In the genomic region with DNA sequence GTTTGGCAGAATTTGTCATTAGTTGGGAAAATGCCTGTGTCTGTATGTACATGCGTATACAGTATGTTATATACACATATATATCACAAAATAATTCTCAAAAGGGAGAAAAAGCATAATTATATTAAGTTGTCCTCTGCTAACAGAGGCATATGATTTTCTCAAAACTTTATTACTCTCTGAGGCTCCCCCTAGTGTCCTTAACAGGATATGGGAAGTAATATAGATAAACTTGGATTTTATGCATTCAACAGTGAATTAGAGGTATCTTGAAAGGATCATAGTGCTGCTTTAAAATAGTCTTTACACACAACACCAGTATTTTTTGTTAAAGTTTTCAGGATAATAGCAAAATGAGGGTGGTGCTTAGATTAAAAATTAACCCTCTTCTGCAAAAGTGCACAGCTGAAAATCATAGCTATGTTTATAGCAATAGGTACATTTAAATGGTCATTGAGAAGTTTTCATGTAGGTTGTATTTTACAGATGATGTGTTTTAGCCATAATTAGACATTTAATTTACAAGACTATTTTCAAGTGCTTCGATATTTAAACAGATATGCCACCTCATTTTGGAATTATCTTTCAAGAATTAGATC, we compare ENCODE assay signal across 7 cellular contexts.
DNase-seq lines count a peak whose midpoint lies in the region; ATAC-seq and TF ChIP-seq lines count a peak whose summit lies in the region.

No MANE protein-coding gene starts in this region.

- H3K9ac ChIP-seq in mammary epithelial cell (ENCODE audit: insufficient read depth, low read length) (no peak overlapping the region), neural progenitor cell (no peak overlapping the region)

- no peak overlapping the region for H3K27ac ChIP-seq in mammary epithelial cell (ENCODE audit: insufficient read depth, low read depth, low read length)
- no peak overlapping the region for H3K27ac ChIP-seq in neural progenitor cell

- no peak overlapping the region for H3K4me3 Mint-ChIP-seq in neural progenitor cell

- H4K20me1 ChIP-seq in mammary epithelial cell (ENCODE audit: insufficient read depth, low read length) (no peaks in the 10 kb centered on the region), neural progenitor cell (ENCODE audit: low read depth) (no peaks in the 10 kb centered on the region)

- no peak overlapping the region for H3K4me3 ChIP-seq in GM12865 (ENCODE audit: low read depth, low read length)
- H3K4me3 ChIP-seq in mammary epithelial cell (replicated peaks in 1 of 3; ENCODE audit: insufficient read depth in 1 of 3, low read depth in 2 of 3, low read length in 3 of 3) = no peak overlapping the region
- H3K4me3 ChIP-seq in neural progenitor cell = no peak overlapping the region

- H3K79me2 ChIP-seq in mammary epithelial cell (ENCODE audit: insufficient read depth, low read length) (no peaks in the 10 kb centered on the region), neural progenitor cell (ENCODE audit: low read depth) (no peaks in the 10 kb centered on the region)

- in situ Hi-C loops in mammary epithelial cell (cut with MboI; ENCODE audit: low sequenced_read_pairs in 2 of 2) = no loop called here

- CTCF ChIA-PET in mammary epithelial cell (lab: Charles Lee; ENCODE audit: low non-redundant PET) = no interaction called here

- H3K36me3 ChIP-seq in mammary epithelial cell (ENCODE audit: insufficient read depth, low read length) = no peaks in the 10 kb centered on the region
- no peaks in the 10 kb centered on the region for H3K36me3 ChIP-seq in neural progenitor cell

- H3K27me3 ChIP-seq in mammary epithelial cell (ENCODE audit: insufficient read depth, low read length) (no peaks in the 10 kb centered on the region), neural progenitor cell (no peaks in the 10 kb centered on the region)

- no peak for ATAC-seq in left colon
- no peak for ATAC-seq in HG03108 (IDR thresholded peaks at IDR 0.05; ENCODE audit: unreplicated experiment)

- H3K36me3 Mint-ChIP-seq in neural progenitor cell = no peaks in the 10 kb centered on the region

- peak; percentile 24 for DNase-seq in GM12865 (ENCODE audit: low read depth)
- DNase-seq in KG1 (lab: John Stamatoyannopoulos, UW) = peak; percentile 3
- DNase-seq in mammary epithelial cell = no peak
- DNase-seq in neural progenitor cell (ENCODE audit: low spot score) = peak; percentile 14
- DNase-seq in left colon = no peak
- no peak for DNase-seq in NK-92 treated with Interleukin-12 subunit alpha and Interleukin-12 subunit beta, amount 100 ng/mL, for 24 hours (lab: John Stamatoyannopoulos, UW)

- no peaks in the 10 kb centered on the region for H3K4me1 Mint-ChIP-seq in neural progenitor cell

- BruUV-seq in mammary epithelial cell (replicated peaks; lab: Mats Ljungman, UMichigan) = no TSS peak

- no peaks in the 10 kb centered on the region for H3K9me3 ChIP-seq in mammary epithelial cell (replicated peaks; ENCODE audit: insufficient read depth, low read length)
- no peaks in the 10 kb centered on the region for H3K9me3 ChIP-seq in neural progenitor cell (ENCODE audit: low read depth)

- no peaks in the 10 kb centered on the region for H3K9me3 Mint-ChIP-seq in neural progenitor cell

- no peak overlapping the region for H3K27ac Mint-ChIP-seq in neural progenitor cell

- H3K4me1 ChIP-seq in mammary epithelial cell (ENCODE audit: insufficient read depth, low read length) (no peaks in the 10 kb centered on the region), neural progenitor cell (no peaks in the 10 kb centered on the region)

- peak; percentile 40 for TF ChIP-seq CTCF in GM12865 (IDR thresholded peaks at IDR 0.05; ENCODE audit: insufficient read depth, low read depth, low read length, missing control alignments)
- TF ChIP-seq CTCF in mammary epithelial cell (conservative IDR thresholded peaks at IDR 0.05 in 1 of 2, IDR thresholded peaks at IDR 0.05 in 1 of 2; ENCODE audit: extremely low read depth in 1 of 2, insufficient read depth in 1 of 2, low read depth in 1 of 2, low read length in 2 of 2) = peak; percentile 60 to 63
- TF ChIP-seq CTCF in neural progenitor cell (IDR thresholded peaks at IDR 0.05) = peak; percentile 77

- intact Hi-C loops in mammary epithelial cell (cut with micrococcal nuclease) (loop anchor here (5.0 kb wide), 1 partner anchor 769 kb away; no protein-coding TSS in a partner anchor), left colon (cut with DNase I, micrococcal nuclease) (no loop called here)

- dilution Hi-C loops in mammary epithelial cell (cut with HindIII; ENCODE audit: low sequenced_read_pairs) = no loop called here

- H3K4me2 ChIP-seq in mammary epithelial cell (ENCODE audit: insufficient read depth, low read depth, low read length) (no peak overlapping the region), neural progenitor cell (no peak overlapping the region)

- WGBS in mammary epithelial cell (ENCODE audit: low coverage, missing lambda C conversion rate) = 15% methylated on average over 2 of the region's 2 CpGs

- H3F3A ChIP-seq in neural progenitor cell (ENCODE audit: low read depth) = no peaks in the 10 kb centered on the region

- no peaks in the 10 kb centered on the region for H3K27me3 Mint-ChIP-seq in neural progenitor cell (ENCODE audit: insufficient read depth, low read depth)

- H2AFZ ChIP-seq in mammary epithelial cell (ENCODE audit: low read depth, low read length) = no peak overlapping the region
- H2AFZ ChIP-seq in neural progenitor cell (replicated peaks) = no peak overlapping the region

Comparison
In these comparisons a context has a peak if more than half of its experiments do, and no peak if none do; other contexts are left out.
1. DNase-seq: peak in GM12865 (single experiment), KG1 (single experiment) and neural progenitor cell (single experiment); none in mammary epithelial cell (single experiment), left colon (0 of 2) and NK-92 treated with Interleukin-12 subunit alpha and Interleukin-12 subunit beta, amount 100 ng/mL, for 24 hours (single experiment).
2. Peak in every context shown above with its lines, with median percentiles within 50 percentile points of each other: CTCF ChIP-seq.